Comparison of ENCODE assay signal across 12 cellular contexts in genomic region chr5:131285637-131286399, GRCh38. TPM values are rescaled to one million over a fixed set of nuclear protein-coding genes. Genes with fewer than 3 reads are reported as not detected.
DNase-seq lines count a peak whose midpoint lies in the region; ATAC-seq and TF ChIP-seq lines count a peak whose summit lies in the region.
"Had no signal": no experiment of that assay in that cellular context is flagged by ENCODE, and none has a peak within 500 bp of the region (broad histone marks: within the 10 kb centered on the region; RNA-seq: fewer than 3 reads in every experiment).

No MANE protein-coding gene starts in this region.

- H3K27ac Mint-ChIP-seq in T-cell, result peak overlapping the region; percentile 84 to 91
- H3K27ac Mint-ChIP-seq: mesothelial cell of epicardium had no signal

- intact Hi-C loops in mucosa of descending colon (cut with DNase I, micrococcal nuclease), result no loop called here

- H3K9me3 Mint-ChIP-seq in T-cell, result no peaks in the 10 kb centered on the region
- H3K9me3 Mint-ChIP-seq: mesothelial cell of epicardium had no signal

- ATAC-seq in GM18502 (IDR thresholded peaks at IDR 0.05; ENCODE audit: poor library complexity, unreplicated experiment) (peak; percentile 30), GM21576 (IDR thresholded peaks at IDR 0.05; ENCODE audit: unreplicated experiment) (peak; percentile 34), T-cell (replicated peaks in 1 of 4) (peak in 1 of 4 experiments; percentile 4), mucosa of descending colon (peak; percentile 20), GM19452 (IDR thresholded peaks at IDR 0.05; ENCODE audit: unreplicated experiment) (no peak), HG03135 (IDR thresholded peaks at IDR 0.05; ENCODE audit: unreplicated experiment) (no peak)

- H3K4me3 Mint-ChIP-seq in T-cell, result peak overlapping the region; percentile 46 to 75 (median 47)
- H3K4me3 Mint-ChIP-seq: mesothelial cell of epicardium had no signal

- no peaks in the 10 kb centered on the region for H3K9me3 ChIP-seq in mucosa of descending colon

- DNase-seq in T-cell, result no peak
- DNase-seq in mucosa of descending colon, result no peak
- DNase-seq in islet precursor cell, result no peak
- no peak for DNase-seq in stimulated activated CD8-positive, alpha-beta memory T cell treated with anti-CD3 and anti-CD28 coated beads, Interleukin-4, amount 100 ng/mL, for 48 hours
- DNase-seq: activated CD4-positive, alpha-beta T cell treated with anti-CD3 and anti-CD28 coated beads for 48 hours; NCI-H1092; NCI-H69 had no signal

- H3K4me1 Mint-ChIP-seq in T-cell, result peaks cover 84 to 87% (median 86%) of the 10 kb centered on the region in 3 donors

- POLR2A ChIA-PET in T-cell (lab: Charles Lee), result interaction anchor here (0.5 to 1.3 kb wide), 14 partner anchors 9 to 252 kb away, joined by 3 to 7 read pairs (median 4); partner anchors contain the start of gene CDC42SE2 (in 1 of the 2)

- H3K36me3 Mint-ChIP-seq in T-cell, result peaks cover 20% of the 10 kb centered on the region

- peaks cover 50% of the 10 kb centered on the region for H3K4me1 ChIP-seq in mucosa of descending colon (ENCODE audit: low read depth)

- no peak overlapping the region for H3K4me3 ChIP-seq in mucosa of descending colon

- H3K36me3 ChIP-seq in mucosa of descending colon (ENCODE audit: low read depth), result no peaks in the 10 kb centered on the region

- CTCF ChIA-PET in T-cell (lab: Charles Lee), result interaction anchor here (0.5 to 1.3 kb wide), 15 partner anchors 10 to 878 kb away, joined by 3 to 11 read pairs (median 4); no protein-coding TSS in a partner anchor

- TF ChIP-seq CTCF in mucosa of descending colon (IDR thresholded peaks at IDR 0.05), result no peak

- no peaks in the 10 kb centered on the region for H3K27me3 Mint-ChIP-seq in T-cell

RNA-seq across cellular contexts. Expression of gene CDC42SE2, which starts 22.0 kb away (rescaled TPM):
- total RNA-seq in T-cell, result 100 to 1,000 TPM; 229 to 259 (median 238) TPM
- total RNA-seq in mucosa of descending colon, result 100 to 1,000 TPM in 2 of 3 donors, 10 to 100 TPM in 1; 60.5 to 116 (median 101) TPM

Comparison
In these comparisons a context has a peak if more than half of its experiments do, and no peak if none do; other contexts are left out.
1. ATAC-seq: peak in GM18502 (single experiment), GM21576 (single experiment) and mucosa of descending colon (single experiment); none in GM19452 (single experiment) and HG03135 (single experiment).